9 cellular contexts compared by ENCODE assay signal in the genomic region with DNA sequence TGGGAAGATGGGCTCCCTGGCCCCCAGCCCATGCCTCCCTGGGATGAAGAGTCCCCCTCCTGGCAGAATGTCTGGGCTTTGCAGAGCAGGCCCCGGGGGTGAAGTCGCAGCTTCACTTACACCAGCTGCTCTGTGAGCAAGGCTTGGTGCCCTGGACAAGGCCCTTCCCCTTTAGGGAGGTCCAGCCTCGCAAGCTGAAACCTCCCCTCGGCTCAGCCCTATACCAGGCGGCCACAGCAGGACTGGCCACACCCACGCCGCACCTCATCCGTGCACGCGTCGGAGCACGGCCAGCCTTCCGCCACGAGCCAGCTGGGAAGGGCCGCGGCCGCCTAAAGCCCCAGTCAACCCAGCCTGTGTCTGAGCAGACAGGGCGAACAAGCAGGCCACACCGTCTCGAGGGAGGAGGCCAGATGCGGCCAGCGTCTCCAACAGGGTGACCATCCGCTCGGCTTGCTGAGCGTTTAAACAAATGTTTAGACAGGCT.
A peak's percentile ranks its signal among the peaks of the same experiment; 100 is the strongest.
DNase-seq lines count a peak whose midpoint lies in the region; ATAC-seq and TF ChIP-seq lines count a peak whose summit lies in the region.
"Had no signal": no experiment of that assay in that cellular context is flagged by ENCODE, and none has a peak within 500 bp of the region (broad histone marks: within the 10 kb centered on the region; RNA-seq: fewer than 3 reads in every experiment).

No MANE protein-coding gene starts in this region.

- H3K9ac ChIP-seq in endodermal cell (ENCODE audit: extremely low read depth, low read length, poor library complexity, severe bottlenecking): peak overlapping the region; percentile 6

- H3K27ac ChIP-seq in endodermal cell (ENCODE audit: low read depth, low read length): no peak overlapping the region

- peak overlapping the region; percentile 30 for H3K4me3 Mint-ChIP-seq in endodermal cell
- H3K4me3 Mint-ChIP-seq in activated T-helper 2 cell treated with anti-CD3 and anti-CD28 coated beads, Interferon-gamma antibody, Interleukin-2, Interleukin-4, amounts not matched to agents 10 μg/mL and 5 μg/mL and 100 μg/mL, durations not matched to agents 14 hours and 24 hours and 36 hours (ENCODE audit: low read depth): no peak overlapping the region
- H3K4me3 Mint-ChIP-seq: memory B cell had no signal

- no peaks in the 10 kb centered on the region for H3K27me3 Mint-ChIP-seq in endodermal cell (ENCODE audit: insufficient read depth)
- H3K27me3 Mint-ChIP-seq in activated T-helper 2 cell treated with anti-CD3 and anti-CD28 coated beads, Interferon-gamma antibody, Interleukin-2, Interleukin-4, amounts not matched to agents 10 μg/mL and 5 μg/mL and 100 μg/mL, durations not matched to agents 14 hours and 24 hours and 36 hours (ENCODE audit: low read depth): no peaks in the 10 kb centered on the region
- H3K27me3 Mint-ChIP-seq: memory B cell had no signal

- no peaks in the 10 kb centered on the region for H3K27me3 ChIP-seq in endodermal cell (ENCODE audit: control insufficient read depth, insufficient read depth, low read length, poor library complexity, severe bottlenecking)

- WGBS in endodermal cell (ENCODE audit: insufficient coverage in 1 of 2, insufficient read length in 1 of 2), 2 experiments: 20 to 34% methylated on average over 20 to 25 of the region's 25 CpGs

- peaks cover 4% of the 10 kb centered on the region for H3K4me1 Mint-ChIP-seq in endodermal cell
- H3K4me1 Mint-ChIP-seq in activated T-helper 2 cell treated with anti-CD3 and anti-CD28 coated beads, Interferon-gamma antibody, Interleukin-2, Interleukin-4, amounts not matched to agents 10 μg/mL and 5 μg/mL and 100 μg/mL, durations not matched to agents 14 hours and 24 hours and 36 hours (ENCODE audit: low read depth): no peaks in the 10 kb centered on the region

- intact Hi-C loops in activated T-helper 2 cell treated with anti-CD3 and anti-CD28 coated beads, Interferon-gamma antibody, Interleukin-2, Interleukin-4, amounts not matched to agents 10 μg/mL and 5 μg/mL and 100 μg/mL, durations not matched to agents 14 hours and 24 hours and 36 hours (cut with micrococcal nuclease): no loop called here

- H3K9me3 Mint-ChIP-seq in endodermal cell: no peaks in the 10 kb centered on the region
- H3K9me3 Mint-ChIP-seq in activated T-helper 2 cell treated with anti-CD3 and anti-CD28 coated beads, Interferon-gamma antibody, Interleukin-2, Interleukin-4, amounts not matched to agents 10 μg/mL and 5 μg/mL and 100 μg/mL, durations not matched to agents 14 hours and 24 hours and 36 hours: no peaks in the 10 kb centered on the region
- H3K9me3 Mint-ChIP-seq: memory B cell had no signal

- ATAC-seq in HG03280 (IDR thresholded peaks at IDR 0.05; ENCODE audit: unreplicated experiment): no peak
- ATAC-seq in HG03095 (IDR thresholded peaks at IDR 0.05; ENCODE audit: unreplicated experiment): no peak

- peaks cover 7% of the 10 kb centered on the region for H3K4me1 ChIP-seq in endodermal cell (ENCODE audit: control insufficient read depth, insufficient read depth, low read length)

- peak; percentile 85 for DNase-seq in ELR (ENCODE audit: low read depth)
- peak; percentile 72 to 94 for DNase-seq in NCI-H526 (lab: John Stamatoyannopoulos, UW)
- peak; percentile 96 for DNase-seq in endodermal cell
- peak; percentile 88 for DNase-seq in mucosa of gallbladder (ENCODE audit: low spot score)
- DNase-seq in activated effector memory CD4-positive, alpha-beta T cell treated with anti-CD3 and anti-CD28 coated beads, Interleukin-2, amount 50 U/mL, for 16 hours: no peak
- no peak for DNase-seq in activated T-helper 2 cell treated with anti-CD3 and anti-CD28 coated beads, Interferon-gamma antibody, Interleukin-2, Interleukin-4, amounts not matched to agents 10 μg/mL and 5 μg/mL and 100 μg/mL, durations not matched to agents 14 hours and 24 hours and 36 hours (ENCODE audit: low spot score)

- no peaks in the 10 kb centered on the region for H3K9me3 ChIP-seq in endodermal cell (ENCODE audit: control insufficient read depth, low read length)

- peaks cover under 1% of the 10 kb centered on the region for H3K36me3 Mint-ChIP-seq in endodermal cell (ENCODE audit: low read depth)
- no peaks in the 10 kb centered on the region for H3K36me3 Mint-ChIP-seq in activated T-helper 2 cell treated with anti-CD3 and anti-CD28 coated beads, Interferon-gamma antibody, Interleukin-2, Interleukin-4, amounts not matched to agents 10 μg/mL and 5 μg/mL and 100 μg/mL, durations not matched to agents 14 hours and 24 hours and 36 hours (ENCODE audit: low read depth)

- no peak for TF ChIP-seq CTCF in endodermal cell (conservative IDR thresholded peaks at IDR 0.05)

- peaks cover 23% of the 10 kb centered on the region for H3K36me3 ChIP-seq in endodermal cell (ENCODE audit: control insufficient read depth, insufficient read depth, low read length)

- peak overlapping the region; percentile 47 for H3K4me3 ChIP-seq in endodermal cell (ENCODE audit: low read length)

- H3K27ac Mint-ChIP-seq in endodermal cell: no peak overlapping the region
- no peak overlapping the region for H3K27ac Mint-ChIP-seq in activated T-helper 2 cell treated with anti-CD3 and anti-CD28 coated beads, Interferon-gamma antibody, Interleukin-2, Interleukin-4, amounts not matched to agents 10 μg/mL and 5 μg/mL and 100 μg/mL, durations not matched to agents 14 hours and 24 hours and 36 hours
- H3K27ac Mint-ChIP-seq: memory B cell had no signal

Comparison
In these comparisons a context has a peak if more than half of its experiments do, and no peak if none do; other contexts are left out.
1. DNase-seq: peak in ELR (single experiment), NCI-H526 (2 of 2), endodermal cell (single experiment) and mucosa of gallbladder (single experiment); none in activated effector memory CD4-positive, alpha-beta T cell treated with anti-CD3 and anti-CD28 coated beads, Interleukin-2, amount 50 U/mL, for 16 hours (single experiment) and activated T-helper 2 cell treated with anti-CD3 and anti-CD28 coated beads, Interferon-gamma antibody, Interleukin-2, Interleukin-4, amounts not matched to agents 10 μg/mL and 5 μg/mL and 100 μg/mL, durations not matched to agents 14 hours and 24 hours and 36 hours (single experiment).